ENCODE assay signal across 14 cellular contexts in genomic region chr4:88812420-88812819, GRCh38.
DNase-seq lines count a peak whose midpoint lies in the region; ATAC-seq and TF ChIP-seq lines count a peak whose summit lies in the region.
"Had no signal": no experiment of that assay in that cellular context is flagged by ENCODE, and none has a peak within 500 bp of the region (broad histone marks: within the 10 kb centered on the region; RNA-seq: fewer than 3 reads in every experiment).

No MANE protein-coding gene starts in this region.

- H3K27me3 ChIP-seq in lung (ENCODE audit: control insufficient read depth, insufficient read depth), result no peaks in the 10 kb centered on the region
- H3K27me3 ChIP-seq in subcutaneous abdominal adipose tissue (ENCODE audit: control insufficient read depth in 5 of 5, insufficient read depth in 4 of 5, low read length in 5 of 5), result no peaks in the 10 kb centered on the region

- no peaks in the 10 kb centered on the region for H3K36me3 ChIP-seq in lung (ENCODE audit: control insufficient read depth in 2 of 2, insufficient read depth in 2 of 2, low read length in 2 of 2)
- peaks cover 0 to 8% (median 0%) of the 10 kb centered on the region in 5 donors for H3K36me3 ChIP-seq in subcutaneous abdominal adipose tissue (ENCODE audit: control insufficient read depth in 5 of 5, insufficient read depth in 5 of 5, low read length in 5 of 5)

- intact Hi-C loops in Right ventricle myocardium inferior (cut with DNase I), result no loop called here

- TF ChIP-seq CTCF in lung (IDR thresholded peaks at IDR 0.05; ENCODE audit: control extremely low read depth, extremely low read depth), result no peak

- no peak overlapping the region for H3K9ac ChIP-seq in subcutaneous abdominal adipose tissue (ENCODE audit: low read length in 5 of 5)

- DNase-seq in NCI-H187 treated with DMSO at 0.1 percent for 48 hours (lab: John Stamatoyannopoulos, UW), result peak; percentile 30
- peak; percentile 78 for DNase-seq in amniotic epithelial cell (ENCODE audit: low read depth)
- DNase-seq in lung (ENCODE audit: low spot score), result no peak
- no peak for DNase-seq in NCI-H774 (lab: John Stamatoyannopoulos, UW)
- no peak for DNase-seq in Right ventricle myocardium inferior (ENCODE audit: missing footprints)
- DNase-seq in nucleus accumbens (lab: John Stamatoyannopoulos, UW), result no peak
- DNase-seq: DMS53, GDM1, NCI-H1694 treated with DMSO at 0.1 percent for 48 hours, NCI-H226, NCI-H524 treated with DMSO at 0.1 percent for 48 hours had no signal

- H3K9me3 ChIP-seq in lung (ENCODE audit: control insufficient read depth in 2 of 2, insufficient read depth in 1 of 2, low read length in 1 of 2), result no peaks in the 10 kb centered on the region
- no peaks in the 10 kb centered on the region for H3K9me3 ChIP-seq in subcutaneous abdominal adipose tissue (ENCODE audit: control insufficient read depth in 5 of 5, low read length in 5 of 5)
- H3K9me3 ChIP-seq: A549 had no signal

- 55 to 76% methylated on average over 1 of the region's 1 CpG for WGBS in lung, 2 donors

- H3K4me1 ChIP-seq in lung (ENCODE audit: control insufficient read depth in 2 of 2, insufficient read depth in 2 of 2, low read length in 2 of 2), result peaks cover 3 to 22% of the 10 kb centered on the region in 2 donors
- H3K4me1 ChIP-seq in subcutaneous abdominal adipose tissue (ENCODE audit: control insufficient read depth in 5 of 5, insufficient read depth in 5 of 5, low read length in 5 of 5), result peaks cover 3 to 80% (median 59%) of the 10 kb centered on the region in 5 donors

- ATAC-seq in lung (ENCODE audit: insufficient read depth, low FRiP score) (peak; percentile 71), Right ventricle myocardium inferior (no peak)
- ATAC-seq: A549, HCT116 had no signal

- H3K27ac ChIP-seq in lung (ENCODE audit: low read depth in 1 of 2, low read length in 1 of 2) (no peak overlapping the region), subcutaneous abdominal adipose tissue (ENCODE audit: low read depth, low read length) (peak overlapping the region; percentile 19)
- H3K27ac ChIP-seq: A549 had no signal

- no peak overlapping the region for H3K4me3 ChIP-seq in lung
- H3K4me3 ChIP-seq in subcutaneous abdominal adipose tissue (ENCODE audit: low read depth in 1 of 5, low read length in 5 of 5), result no peak overlapping the region
- H3K4me3 ChIP-seq: A549 had no signal

Comparison
In these comparisons a context has a peak if more than half of its experiments do, and no peak if none do; other contexts are left out.
1. DNase-seq: peak in NCI-H187 treated with DMSO at 0.1 percent for 48 hours (single experiment) and amniotic epithelial cell (single experiment); none in lung (single experiment), NCI-H774 (single experiment), Right ventricle myocardium inferior (single experiment) and nucleus accumbens (0 of 56).